20 cellular contexts compared by ENCODE assay signal in the genomic region with DNA sequence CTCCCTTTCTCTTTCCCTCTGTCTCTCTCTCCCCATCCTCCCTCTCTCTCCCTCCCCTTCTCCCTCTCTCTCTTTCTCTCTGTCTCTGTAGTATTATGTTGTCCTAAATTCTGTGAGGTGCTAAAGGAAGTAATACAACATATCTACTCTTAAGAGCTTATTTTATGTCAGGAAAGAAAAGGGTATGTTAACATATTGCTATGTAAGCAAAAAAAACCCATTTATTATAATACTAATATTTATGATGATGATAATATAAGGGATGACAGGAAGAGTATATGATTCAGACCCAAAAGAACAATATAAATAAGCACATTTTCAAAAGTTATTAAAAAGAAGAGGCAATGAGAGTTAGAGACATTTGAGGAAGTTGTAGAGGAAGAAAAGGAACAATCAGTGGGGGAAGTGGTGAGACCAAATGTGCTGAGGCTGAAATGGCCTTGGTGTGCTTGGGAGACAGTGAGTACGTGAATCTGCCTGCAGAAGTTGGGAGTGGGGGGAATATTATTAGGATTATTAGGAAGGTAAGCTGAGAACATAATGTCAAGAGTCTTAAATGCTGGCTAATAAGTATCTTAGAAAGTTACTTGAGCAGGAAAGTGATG.
"Had no signal": no experiment of that assay in that cellular context is flagged by ENCODE, and none has a peak within 500 bp of the region (broad histone marks: within the 10 kb centered on the region; RNA-seq: fewer than 3 reads in every experiment).

No MANE protein-coding gene starts in this region.

- DNase-seq: activated CD4-positive, alpha-beta T cell treated with anti-CD3 and anti-CD28 coated beads, Interleukin-2, amount 10 ng/mL, durations not matched to agents 24 days and 14 days; activated CD8-positive, alpha-beta memory T cell treated with anti-CD3 and anti-CD28 coated beads, Interleukin-2, amount 10 ng/mL, durations not matched to agents 7 days and 5 days; activated CD8-positive, alpha-beta T cell treated with anti-CD3 and anti-CD28 coated beads for 36 hours; activated effector memory CD4-positive, alpha-beta T cell treated with anti-CD3 and anti-CD28 coated beads, Interleukin-2, amount 50 U/mL, for 16 hours; activated naive CD4-positive, alpha-beta T cell treated with anti-CD3 and anti-CD28 coated beads, Interleukin-2, amount 10 ng/mL, durations not matched to agents 7 days and 5 days; activated T-cell treated with anti-CD3 and anti-CD28 coated beads for 4 hours; amygdala; colonic mucosa; esophagus squamous epithelium; head of caudate nucleus; left colon; stimulated activated CD4-positive, alpha-beta T cell treated with anti-CD3 and anti-CD28 coated beads, Interleukin-4, amount 100 ng/mL, for 24 hours; stimulated activated naive CD4-positive, alpha-beta T cell treated with Interleukin-2 at 50 U/mL for 16 hours; upper lobe of left lung had no signal

- FAIRE-seq: bronchial epithelial cell, keratinocyte had no signal

- H3K36me3 ChIP-seq: colonic mucosa, esophagus squamous epithelium, gastroesophageal sphincter, right atrium auricular region, upper lobe of left lung had no signal

- H3K27me3 ChIP-seq: colonic mucosa, esophagus squamous epithelium, gastroesophageal sphincter, right atrium auricular region, upper lobe of left lung had no signal

- H3K27ac ChIP-seq: colonic mucosa, esophagus squamous epithelium, gastroesophageal sphincter, right atrium auricular region, upper lobe of left lung had no signal

- H3K9me3 ChIP-seq: colonic mucosa, esophagus squamous epithelium, gastroesophageal sphincter, right atrium auricular region, upper lobe of left lung had no signal

- ATAC-seq: activated CD4-positive, CD25-positive, alpha-beta regulatory T cell treated with anti-CD3 and anti-CD28 coated beads, Interleukin-2, amount 50 U/mL, for 24 hours; activated CD8-positive, alpha-beta memory T cell treated with anti-CD3 and anti-CD28 coated beads, Interleukin-2, amount 10 ng/mL, durations not matched to agents 7 days and 5 days; activated CD8-positive, alpha-beta T cell treated with anti-CD3 and anti-CD28 coated beads for 36 hours; gastroesophageal sphincter; left colon; natural killer cell treated with Interleukin-12 subunit alpha and Interleukin-12 subunit beta and Interleukin-15 and Interleukin-18, amount 100 ng/mL, for 72 hours had no signal

- H3K4me1 ChIP-seq: colonic mucosa, esophagus squamous epithelium, gastroesophageal sphincter, right atrium auricular region, upper lobe of left lung had no signal

- H3K4me3 ChIP-seq: colonic mucosa, esophagus squamous epithelium, gastroesophageal sphincter, right atrium auricular region, upper lobe of left lung had no signal
